In genomic region chrX:113529425-113530013, GRCh38 we compare ENCODE assay signal across 17 cellular contexts.
DNase-seq lines count a peak whose midpoint lies in the region; ATAC-seq and TF ChIP-seq lines count a peak whose summit lies in the region.
"Had no signal": no experiment of that assay in that cellular context is flagged by ENCODE, and none has a peak within 500 bp of the region (broad histone marks: within the 10 kb centered on the region; RNA-seq: fewer than 3 reads in every experiment).

No MANE protein-coding gene starts in this region.

- no peak overlapping the region for H3K4me3 ChIP-seq in GM12865 (ENCODE audit: low read depth, low read length)
- H3K4me3 ChIP-seq: BLaER1 treated with 17β-estradiol and CSF1 and Interleukin-3, amounts not matched to agents 10 nM and 100 nM had no signal

- H3K36me3 Mint-ChIP-seq in memory B cell (no peaks in the 10 kb centered on the region), type B pancreatic cell (no peaks in the 10 kb centered on the region)
- H3K36me3 Mint-ChIP-seq: CD4-positive, alpha-beta memory T cell had no signal

- H3K27ac Mint-ChIP-seq in memory B cell = peak overlapping the region; percentile 47
- no peak overlapping the region for H3K27ac Mint-ChIP-seq in type B pancreatic cell

- no peak for TF ChIP-seq CTCF in GM12865 (IDR thresholded peaks at IDR 0.05; ENCODE audit: insufficient read depth, low read depth, low read length, missing control alignments)
- TF ChIP-seq CTCF in type B pancreatic cell (conservative IDR thresholded peaks at IDR 0.05) = no peak

- H3K4me3 Mint-ChIP-seq in memory B cell (no peak overlapping the region), type B pancreatic cell (no peak overlapping the region)
- H3K4me3 Mint-ChIP-seq: CD4-positive, alpha-beta memory T cell; H9 had no signal

- peak; percentile 62 for ATAC-seq in GM19023 (IDR thresholded peaks at IDR 0.05; ENCODE audit: unreplicated experiment)
- peak; percentile 33 for ATAC-seq in HG03378 (IDR thresholded peaks at IDR 0.05; ENCODE audit: unreplicated experiment)
- peak; percentile 75 for ATAC-seq in memory B cell (ENCODE audit: low read depth)

- no peaks in the 10 kb centered on the region for H3K27me3 Mint-ChIP-seq in memory B cell
- H3K27me3 Mint-ChIP-seq in type B pancreatic cell = no peaks in the 10 kb centered on the region
- H3K27me3 Mint-ChIP-seq: CD4-positive, alpha-beta memory T cell had no signal

- H3K4me1 Mint-ChIP-seq in memory B cell (no peaks in the 10 kb centered on the region), type B pancreatic cell (ENCODE audit: unreplicated experiment) (no peaks in the 10 kb centered on the region)
- H3K4me1 Mint-ChIP-seq: CD4-positive, alpha-beta memory T cell had no signal

- DNase-seq in GM12865 (ENCODE audit: low read depth) (peak; percentile 1), memory B cell (ENCODE audit: low spot score in 2 of 2) (no peak), CD1c-positive myeloid dendritic cell (ENCODE audit: extremely low spot score) (no peak), type B pancreatic cell (ENCODE audit: extremely low spot score, unreplicated experiment) (no peak), NCI-H1417 (lab: John Stamatoyannopoulos, UW) (no peak), dedifferentiated amniotic fluid mesenchymal stem cell (ENCODE audit: extremely low spot score) (no peak)
- DNase-seq: 8988T; CD4-positive, alpha-beta memory T cell; DMS153; DMS79 treated with DMSO at 0.1 percent for 48 hours; EL; GDM1; GOT3; H9 had no signal

- no peaks in the 10 kb centered on the region for H3K9me3 Mint-ChIP-seq in memory B cell
- H3K9me3 Mint-ChIP-seq in type B pancreatic cell = no peaks in the 10 kb centered on the region
- H3K9me3 Mint-ChIP-seq: H9 had no signal
